In the genomic region with DNA sequence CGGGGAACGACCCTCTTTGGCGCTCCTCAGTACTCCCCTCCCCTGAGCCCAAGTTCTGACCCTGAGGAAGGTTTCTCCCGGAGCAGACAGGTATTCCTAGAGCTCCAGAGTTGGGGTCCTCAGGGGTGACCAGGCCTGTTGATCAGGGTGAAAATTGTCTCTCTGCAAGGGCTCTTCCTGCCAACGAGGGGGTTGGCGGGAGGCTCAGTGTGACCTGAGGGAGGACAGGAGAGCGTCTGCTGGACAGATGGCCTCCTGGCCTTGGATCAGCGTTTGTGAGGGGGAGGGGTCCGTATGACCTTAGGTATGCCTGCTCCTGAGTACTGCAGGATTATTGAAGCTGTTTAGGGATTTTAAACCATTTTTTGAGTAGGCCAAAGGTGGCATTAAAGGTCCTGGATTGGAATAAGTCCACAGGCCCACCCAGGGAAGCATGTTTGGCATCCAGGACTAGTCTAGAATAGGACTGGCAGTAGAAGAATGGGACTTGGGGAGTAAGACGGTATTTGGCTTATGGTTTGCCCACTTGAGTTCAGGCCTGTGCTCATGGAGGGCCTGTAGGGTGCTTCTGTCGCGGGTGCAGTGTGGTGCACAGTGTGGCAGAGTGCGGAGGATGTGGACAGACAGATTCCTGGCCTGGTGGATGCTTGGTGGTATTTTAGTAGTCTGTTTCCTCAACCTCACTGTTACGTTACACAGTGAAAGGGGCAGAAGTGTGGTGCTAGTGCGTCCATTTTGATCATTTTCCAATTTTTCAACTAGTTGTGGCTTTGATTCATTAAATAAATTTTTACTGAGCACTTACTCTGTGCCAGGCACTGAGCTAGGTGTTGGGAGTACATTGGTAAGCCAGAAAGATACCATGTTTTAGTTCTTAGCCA, we compare ENCODE assay signal across 8 cellular contexts. TPM values are rescaled to one million over a fixed set of nuclear protein-coding genes. Genes with fewer than 3 reads are reported as not detected.
DNase-seq lines count a peak whose midpoint lies in the region; ATAC-seq, FAIRE-seq and TF ChIP-seq lines count a peak whose summit lies in the region.

No MANE protein-coding gene starts in this region.

- H3K4me3 ChIP-seq in RWPE2 (ENCODE audit: severe bottlenecking): peak overlapping the region; percentile 100

- no peaks in the 10 kb centered on the region for H3K27me3 ChIP-seq in RWPE2 (ENCODE audit: insufficient read depth, poor library complexity, severe bottlenecking)

- in situ Hi-C loops in G401 (cut with HindIII; ENCODE audit: low sequenced_read_pairs) (no loop called here), GM13976 (cut with MboI; ENCODE audit: low sequenced_read_pairs, unreplicated experiment) (no loop called here)

- peaks cover 4% of the 10 kb centered on the region for H3K36me3 Mint-ChIP-seq in activated naive CD4-positive, alpha-beta T cell treated with anti-CD3 and anti-CD28 coated beads, Interleukin-2, amount 50 U/mL, for 24 hours

- H3K27ac Mint-ChIP-seq in activated naive CD4-positive, alpha-beta T cell treated with anti-CD3 and anti-CD28 coated beads, Interleukin-2, amount 50 U/mL, for 24 hours: peak overlapping the region; percentile 91

- no peak for TF ChIP-seq POLR2A in H54 (IDR thresholded peaks at IDR 0.05; ENCODE audit: low read depth, low read length)

- peak overlapping the region; percentile 92 for H3K4me3 Mint-ChIP-seq in activated naive CD4-positive, alpha-beta T cell treated with anti-CD3 and anti-CD28 coated beads, Interleukin-2, amount 50 U/mL, for 24 hours

- TF ChIP-seq CTCF in RWPE2 (IDR thresholded peaks at IDR 0.05; ENCODE audit: poor library complexity, severe bottlenecking): no peak
- TF ChIP-seq CTCF in GM13976 (IDR thresholded peaks at IDR 0.05; ENCODE audit: borderline replicate concordance, control extremely low read depth, extremely low read depth, insufficient read depth, missing control alignments): no peak

- H3K9me3 Mint-ChIP-seq in activated naive CD4-positive, alpha-beta T cell treated with anti-CD3 and anti-CD28 coated beads, Interleukin-2, amount 50 U/mL, for 24 hours: no peaks in the 10 kb centered on the region

- no peaks in the 10 kb centered on the region for H3K27me3 Mint-ChIP-seq in activated naive CD4-positive, alpha-beta T cell treated with anti-CD3 and anti-CD28 coated beads, Interleukin-2, amount 50 U/mL, for 24 hours

- peaks cover 15% of the 10 kb centered on the region for H3K36me3 ChIP-seq in RWPE2 (ENCODE audit: low read depth)

- ATAC-seq in HG03108 (IDR thresholded peaks at IDR 0.05; ENCODE audit: unreplicated experiment): peak; percentile 1
- peak; percentile 28 for ATAC-seq in RWPE2 (ENCODE audit: low read depth)

- H3K9me3 ChIP-seq in RWPE2 (ENCODE audit: severe bottlenecking): no peaks in the 10 kb centered on the region

- no peak for FAIRE-seq in H54 (lab: Jason Lieb, UNC)

- H3K4me1 ChIP-seq in RWPE2 (ENCODE audit: insufficient read depth, poor library complexity, severe bottlenecking): peaks cover 10% of the 10 kb centered on the region

- peak overlapping the region; percentile 87 for H3K27ac ChIP-seq in RWPE2 (ENCODE audit: poor library complexity, severe bottlenecking)

- peaks cover 73% of the 10 kb centered on the region for H3K4me1 Mint-ChIP-seq in activated naive CD4-positive, alpha-beta T cell treated with anti-CD3 and anti-CD28 coated beads, Interleukin-2, amount 50 U/mL, for 24 hours

- intact Hi-C loops in cardiac septum (cut with DNase I): loop anchor here (2.0 to 5.0 kb wide), 3 partner anchors 67 to 178 kb away; partner anchors contain the start of genes ALPK3 and NMB

- DNase-seq in G401 (ENCODE audit: low spot score) (peak; percentile 68), RWPE2 (ENCODE audit: low spot score) (no peak), cardiac septum (ENCODE audit: low spot score) (peak; percentile 77), renal cortical epithelial cell (ENCODE audit: low read depth) (peak; percentile 23), H54 (ENCODE audit: insufficient read length, low spot score) (no peak), GM13976 (ENCODE audit: low spot score) (no peak)

RNA-seq across cellular contexts. Expression of gene ZNF592, which starts 1.0 kb away (rescaled TPM):
- total RNA-seq in G401 (2014; rRNA removed; shearing (Covaris generic)): 3.3 and 6.6 TPM in 2 replicates
- total RNA-seq in cardiac septum (25.7 TPM), renal cortical epithelial cell (2.4 and 16.8 TPM in 2 replicates)

RNA-seq across cellular contexts. Expression of gene SEC11A, which starts 33.4 kb away (rescaled TPM):
- total RNA-seq in G401 (2014; rRNA removed; shearing (Covaris generic)): 350 and 354 TPM in 2 replicates
- total RNA-seq in cardiac septum (63.8 TPM), renal cortical epithelial cell (291 and 378 TPM in 2 replicates)

Comparison
In these comparisons a context has a peak if more than half of its experiments do, and no peak if none do; other contexts are left out.
1. DNase-seq: peak in G401 (single experiment), cardiac septum (single experiment) and renal cortical epithelial cell (single experiment); none in RWPE2 (single experiment), H54 (single experiment) and GM13976 (single experiment).